In genomic region chr9:15501803-15502202, GRCh38 we compare ENCODE assay signal across 20 cellular contexts.
"Had no signal": no experiment of that assay in that cellular context is flagged by ENCODE, and none has a peak within 500 bp of the region (broad histone marks: within the 10 kb centered on the region; RNA-seq: fewer than 3 reads in every experiment).

No MANE protein-coding gene starts in this region.

- H3K36me3 ChIP-seq: pancreas had no signal

- H3K4me3 ChIP-seq: pancreas, psoas muscle, right atrium auricular region, spleen, upper lobe of right lung had no signal

- H3K27ac ChIP-seq: foreskin keratinocyte, pancreas, psoas muscle, right atrium auricular region, spleen, upper lobe of right lung, VCaP had no signal

- H3K9me3 ChIP-seq: pancreas, psoas muscle, right atrium auricular region, spleen, upper lobe of right lung had no signal

- H3K4me1 ChIP-seq: foreskin keratinocyte, pancreas, psoas muscle, right atrium auricular region, upper lobe of right lung had no signal

- H3K27me3 Mint-ChIP-seq: brain; dendritic cell treated with granulocyte-macrophage colony-stimulating factor and Interleukin-4, amounts not matched to agents 40 ng/mL and 50 ng/mL, for 4 days had no signal

- ATAC-seq: foreskin keratinocyte; psoas muscle; stimulated activated naive CD8-positive, alpha-beta T cell treated with anti-CD3 and anti-CD28 coated beads, Interleukin-15, Interleukin-2, amounts not matched to agents 100 U/mL and 50 U/mL, for 24 hours; upper lobe of right lung had no signal

- H3K27me3 ChIP-seq: foreskin keratinocyte, pancreas, right atrium auricular region, spleen, upper lobe of right lung had no signal

- H3K27ac Mint-ChIP-seq: activated naive CD4-positive, alpha-beta T cell treated with anti-CD3 and anti-CD28 coated beads for 36 hours; dendritic cell treated with granulocyte-macrophage colony-stimulating factor and Interleukin-4, amounts not matched to agents 40 ng/mL and 50 ng/mL, for 4 days had no signal

- H3K9me3 Mint-ChIP-seq: activated naive CD4-positive, alpha-beta T cell treated with anti-CD3 and anti-CD28 coated beads for 36 hours; dendritic cell treated with granulocyte-macrophage colony-stimulating factor and Interleukin-4, amounts not matched to agents 40 ng/mL and 50 ng/mL, for 4 days had no signal

- H3K4me1 Mint-ChIP-seq: nephron progenitor cell had no signal

- H3K4me3 Mint-ChIP-seq: activated CD8-positive, alpha-beta T cell treated with anti-CD3 and anti-CD28 coated beads, Interleukin-2, amount 10 ng/mL, durations not matched to agents 7 days and 5 days; activated naive CD4-positive, alpha-beta T cell treated with anti-CD3 and anti-CD28 coated beads for 36 hours; dendritic cell treated with granulocyte-macrophage colony-stimulating factor and Interleukin-4, amounts not matched to agents 40 ng/mL and 50 ng/mL, for 4 days; nephron progenitor cell had no signal

- DNase-seq: activated CD4-positive, alpha-beta T cell treated with anti-CD3 and anti-CD28 coated beads, Interleukin-2, amount 50 U/mL, for 1 hour; activated CD8-positive, alpha-beta T cell treated with anti-CD3 and anti-CD28 coated beads, Interleukin-2, amount 10 ng/mL, durations not matched to agents 7 days and 5 days; activated effector memory CD4-positive, alpha-beta T cell treated with Interleukin-2 at 50 U/mL for 16 hours; activated naive CD4-positive, alpha-beta T cell treated with anti-CD3 and anti-CD28 coated beads for 36 hours; aorta; effector CD4-positive, alpha-beta T cell; foreskin keratinocyte; hippocampal formation; nephron progenitor cell; pancreas; psoas muscle; spleen; stimulated activated CD4-positive, alpha-beta T cell treated with anti-CD3 and anti-CD28 coated beads, Interleukin-4, amount 100 ng/mL, for 1 hour; stimulated activated naive CD8-positive, alpha-beta T cell treated with anti-CD3 and anti-CD28 coated beads, Interleukin-15, Interleukin-2, amounts not matched to agents 100 U/mL and 50 U/mL, for 24 hours; SW 1271; upper lobe of right lung had no signal

- FAIRE-seq: pancreas had no signal
